ENCODE assay signal across 1 cellular context in the genomic region with DNA sequence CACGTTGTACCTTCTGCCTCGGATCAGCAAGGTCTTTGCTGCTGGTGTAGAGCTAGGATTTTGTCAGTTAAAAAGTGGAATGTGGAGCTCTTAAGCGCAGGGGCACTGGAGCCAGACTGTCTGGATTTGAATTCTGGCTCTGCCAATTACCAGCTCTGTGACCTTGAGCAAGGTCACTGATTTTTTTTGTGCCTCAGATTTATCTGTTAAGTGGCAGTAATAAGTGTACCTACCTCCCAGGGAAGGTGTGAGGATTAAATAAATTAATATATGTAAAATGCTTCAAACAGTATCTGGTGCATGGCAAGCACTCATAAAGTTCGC.
TF ChIP-seq lines count a peak whose summit lies in the region.

No MANE protein-coding gene starts in this region.

TF ChIP-seq in H1, 55 proteins besides CTCF, POLR2A, EP300 and RAD21:
- no peak for TF ChIP-seq RXRA (IDR thresholded peaks at IDR 0.05; ENCODE audit: insufficient read depth, low read depth, low read length)
- TF ChIP-seq CTBP2 (IDR thresholded peaks at IDR 0.05; ENCODE audit: borderline replicate concordance, insufficient read depth, insufficient read length, low read length) = no peak
- TF ChIP-seq BACH1 (IDR thresholded peaks at IDR 0.05; ENCODE audit: low read length) = no peak
